ENCODE assay signal across 1 cellular context in genomic region chr9:136328011-136328621, GRCh38.
TF ChIP-seq lines count a peak whose summit lies in the region.

No MANE protein-coding gene starts in this region.

TF ChIP-seq in HepG2, 621 proteins besides CTCF, POLR2A, EP300 and RAD21:
- no peak for TF ChIP-seq U2AF2 (IDR thresholded peaks at IDR 0.05; ENCODE audit: low read depth, low read length)
- TF ChIP-seq HNRNPL (IDR thresholded peaks at IDR 0.05; ENCODE audit: low read depth, low read length): peak; percentile 50
- TF ChIP-seq HNRNPLL (IDR thresholded peaks at IDR 0.05; ENCODE audit: low read depth, low read length, poor library complexity, severe bottlenecking): peak; percentile 12
- peak; percentile 51; the same call in 1 of the 2 replicates for TF ChIP-seq EZH2 (conservative IDR thresholded peaks at IDR 0.05; ENCODE audit: low read depth, low read length)
- TF ChIP-seq ZFX (CRISPR knock-in tag; IDR thresholded peaks at IDR 0.05; ENCODE audit: low read depth): peak; percentile 12; the same call in 1 of the 2 replicates
TF ChIP-seq in HepG2: peak in this region for 4.
